In the genomic region with DNA sequence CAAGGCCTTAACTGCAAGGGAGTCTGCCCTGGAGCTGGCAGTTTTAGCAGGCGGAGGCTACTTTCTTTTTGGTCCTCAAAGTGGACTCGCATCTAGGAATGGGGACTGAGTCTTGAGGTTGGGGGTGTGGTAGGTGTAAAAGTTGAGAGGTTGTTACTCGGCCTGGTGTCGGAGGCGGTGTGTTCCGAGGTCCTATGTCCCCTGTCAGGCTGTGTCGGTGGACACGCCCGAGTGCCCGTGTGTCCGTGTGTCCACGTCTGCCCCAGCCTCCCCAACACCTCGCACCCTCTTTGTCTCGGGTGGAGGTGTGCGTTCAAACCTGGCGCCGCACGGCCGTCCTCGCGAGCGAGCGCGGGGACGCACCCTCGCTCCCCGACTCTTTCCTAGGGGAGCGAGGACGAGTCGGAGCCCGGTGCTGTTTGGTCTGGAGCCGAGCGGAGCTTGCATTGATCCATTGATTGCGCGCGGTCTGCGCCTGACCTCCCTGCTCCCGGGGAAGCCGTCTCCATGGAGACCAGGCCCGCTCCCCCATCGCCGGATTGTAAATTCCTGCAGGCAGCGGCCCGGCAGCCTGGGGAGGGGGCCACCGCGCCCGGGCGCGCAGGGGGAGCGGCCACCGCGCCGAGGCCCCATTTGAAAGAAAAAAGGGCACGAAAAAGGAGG, we compare ENCODE assay signal across 9 cellular contexts. TPM values are rescaled to one million over a fixed set of nuclear protein-coding genes. Genes with fewer than 3 reads are reported as not detected.
DNase-seq lines count a peak whose midpoint lies in the region; ATAC-seq and TF ChIP-seq lines count a peak whose summit lies in the region.
"Had no signal": no experiment of that assay in that cellular context is flagged by ENCODE, and none has a peak within 500 bp of the region (broad histone marks: within the 10 kb centered on the region; RNA-seq: fewer than 3 reads in every experiment).

No MANE protein-coding gene starts in this region.

- peak overlapping the region; percentile 91 for H3K27ac Mint-ChIP-seq in progenitor cell of endocrine pancreas

- peaks cover 2% of the 10 kb centered on the region for H3K36me3 Mint-ChIP-seq in progenitor cell of endocrine pancreas (ENCODE audit: insufficient read depth)

- H3K27me3 Mint-ChIP-seq in progenitor cell of endocrine pancreas, result peaks cover 46% of the 10 kb centered on the region

- H3K27me3 ChIP-seq in NT2/D1 (ENCODE audit: insufficient read depth, insufficient read length) (peaks cover 56% of the 10 kb centered on the region), fibroblast of lung (ENCODE audit: control insufficient read depth, insufficient read depth, low read length) (peaks cover 27% of the 10 kb centered on the region)

- H3K4me1 ChIP-seq in NT2/D1 (ENCODE audit: insufficient read depth, insufficient read length) (peaks cover 27% of the 10 kb centered on the region), fibroblast of lung (ENCODE audit: control insufficient read depth, extremely low read depth, insufficient read depth, low read length) (no peaks in the 10 kb centered on the region)

- H3K9me3 ChIP-seq in NT2/D1 (ENCODE audit: insufficient read depth, low read length), result no peaks in the 10 kb centered on the region
- H3K9me3 ChIP-seq in fibroblast of lung (ENCODE audit: control insufficient read depth, insufficient read depth, low read depth, low read length), result no peaks in the 10 kb centered on the region
- H3K9me3 ChIP-seq: neutrophil had no signal

- TF ChIP-seq CTCF in fibroblast of lung (conservative IDR thresholded peaks at IDR 0.05 in 1 of 2, IDR thresholded peaks at IDR 0.05 in 1 of 2; ENCODE audit: low read depth in 1 of 2, low read length in 2 of 2) (no peak), progenitor cell of endocrine pancreas (IDR thresholded peaks at IDR 0.05; ENCODE audit: unreplicated experiment) (no peak)

- H2AFZ ChIP-seq in fibroblast of lung (ENCODE audit: low read length), result no peak overlapping the region

- no peaks in the 10 kb centered on the region for H4K20me1 ChIP-seq in fibroblast of lung (ENCODE audit: control insufficient read depth, extremely low read depth, insufficient read depth, low read length)

- H3K9me3 Mint-ChIP-seq in progenitor cell of endocrine pancreas (ENCODE audit: low read depth), result no peaks in the 10 kb centered on the region

- H3K4me2 ChIP-seq in fibroblast of lung (ENCODE audit: extremely low read depth, insufficient read depth, low read length), result peak overlapping the region; percentile 85

- H3K4me3 ChIP-seq in NT2/D1 (ENCODE audit: insufficient read length, low read depth), result peak overlapping the region; percentile 59
- H3K4me3 ChIP-seq in fibroblast of lung (replicated peaks in 1 of 4; ENCODE audit: control extremely low read depth in 1 of 4, insufficient read depth in 1 of 4, low read depth in 3 of 4, low read length in 4 of 4), result peak overlapping the region; percentile 44 to 60 (median 54)

- H3K36me3 ChIP-seq in NT2/D1 (ENCODE audit: insufficient read depth, insufficient read length, low read length) (peaks cover 5% of the 10 kb centered on the region), fibroblast of lung (ENCODE audit: control insufficient read depth, insufficient read depth, low read length) (no peaks in the 10 kb centered on the region)
- H3K36me3 ChIP-seq: neutrophil had no signal

- H3K9ac ChIP-seq in NT2/D1 (ENCODE audit: insufficient read length, low read depth), result peak overlapping the region; percentile 51
- H3K9ac ChIP-seq in fibroblast of lung (ENCODE audit: insufficient read depth, low read length), result no peak overlapping the region

- H3K4me3 Mint-ChIP-seq in progenitor cell of endocrine pancreas (ENCODE audit: low read depth), result peak overlapping the region; percentile 81

- DNase-seq in D341Med (ENCODE audit: low spot score) (peak; percentile 55), NT2/D1 (ENCODE audit: low read depth, low spot score) (no peak), fibroblast of lung (ENCODE audit: low read depth in 2 of 2) (no peak), progenitor cell of endocrine pancreas (ENCODE audit: low spot score, unreplicated experiment) (peak; percentile 76), erythroblast (lab: John Stamatoyannopoulos, UW) (no peak), NCI-H187 treated with DMSO at 0.1 percent for 48 hours (lab: John Stamatoyannopoulos, UW) (no peak)
- DNase-seq in effector CD4-positive, alpha-beta T cell, result no peak

- ATAC-seq in GM18867 (IDR thresholded peaks at IDR 0.05; ENCODE audit: unreplicated experiment), result no peak

- H3K79me2 ChIP-seq in fibroblast of lung (ENCODE audit: control insufficient read depth, insufficient read depth, low read length), result no peaks in the 10 kb centered on the region

- H3K4me1 Mint-ChIP-seq in progenitor cell of endocrine pancreas (ENCODE audit: low read depth), result peaks cover 38% of the 10 kb centered on the region

- no peak for TF ChIP-seq POLR2A in erythroblast (IDR thresholded peaks at IDR 0.05; ENCODE audit: low read length)

- H3K27ac ChIP-seq in fibroblast of lung (ENCODE audit: insufficient read depth, low read length), result no peak overlapping the region
- H3K27ac ChIP-seq: neutrophil had no signal

RNA-seq across cellular contexts. Expression of a gene that starts 0.5 kb away (rescaled TPM):
- under 0.01 TPM in 2 replicates for total RNA-seq in fibroblast of lung
- polyA plus RNA-seq in fibroblast of lung, result 0.29 and 1.2 TPM in 2 replicates
- 0.20 and 1.1 TPM in 2 replicates for polyA plus RNA-seq in fibroblast of lung (2012)
- 0.37 and 2.7 TPM in 2 replicates for polyA minus RNA-seq in fibroblast of lung (ENCODE audit: low replicate concordance)
- 31.1 and 35.3 TPM in 2 replicates for total RNA-seq in progenitor cell of endocrine pancreas

RNA-seq across cellular contexts. Expression of a gene that starts 46.2 kb away (rescaled TPM):
- total RNA-seq in fibroblast of lung (9.8 and 19.5 TPM in 2 replicates), progenitor cell of endocrine pancreas (61.2 and 61.7 TPM in 2 replicates)
- 9.6 and 11.4 TPM in 2 replicates for polyA plus RNA-seq in fibroblast of lung
- polyA plus RNA-seq in fibroblast of lung (2012), result 11.9 and 13.4 TPM in 2 replicates
- 33.8 and 61.8 TPM in 2 replicates for polyA minus RNA-seq in fibroblast of lung (ENCODE audit: low replicate concordance)

Comparison
In these comparisons a context has a peak if more than half of its experiments do, and no peak if none do; other contexts are left out.
1. DNase-seq: peak in D341Med (single experiment) and progenitor cell of endocrine pancreas (single experiment); none in NT2/D1 (single experiment), fibroblast of lung (0 of 2), erythroblast (0 of 2), effector CD4-positive, alpha-beta T cell (single experiment) and NCI-H187 treated with DMSO at 0.1 percent for 48 hours (single experiment).
2. RNA of a gene that starts 0.5 kb away (total RNA-seq): 31.1 to 35.3 TPM in progenitor cell of endocrine pancreas; under 0.01 TPM in fibroblast of lung; every median in the first group is over 10 times any median in the second.